In genomic region chr5:131209175-131209505, GRCh38 we compare ENCODE assay signal across 14 cellular contexts. TPM values are rescaled to one million over a fixed set of nuclear protein-coding genes. Genes with fewer than 3 reads are reported as not detected.
DNase-seq lines count a peak whose midpoint lies in the region; ATAC-seq, FAIRE-seq and TF ChIP-seq lines count a peak whose summit lies in the region.
"Had no signal": no experiment of that assay in that cellular context is flagged by ENCODE, and none has a peak within 500 bp of the region (broad histone marks: within the 10 kb centered on the region; RNA-seq: fewer than 3 reads in every experiment).

No MANE protein-coding gene starts in this region.

- ATAC-seq in GM12878 (no peak), right cardiac atrium (no peak), lower lobe of right lung (no peak)
- ATAC-seq in stimulated activated memory B cell treated with anti-CD40 and anti-IgM and Interleukin-4, amounts not matched to agents 10 μg/mL and 1 μg/mL and 100 μg/mL, for 72 hours, result no peak

- POLR2A ChIA-PET in GM12878 (lab: Charles Lee), result interaction anchor here (0.5 to 19.3 kb wide), 13 partner anchors 10 to 438 kb away, joined by 3 to 309 read pairs (median 5); partner anchors contain the start of gene CDC42SE2

- no peak for TF ChIP-seq EP300 in GM12878 (IDR thresholded peaks at IDR 0.05; ENCODE audit: borderline replicate concordance in 1 of 2, control insufficient read depth in 1 of 2, low read depth in 2 of 2, low read length in 2 of 2)

- H3K4me2 ChIP-seq in OCI-LY3 (ENCODE audit: low read length) (peak overlapping the region; percentile 60), GM12878 (ENCODE audit: control insufficient read depth, insufficient read depth) (peak overlapping the region; percentile 84)
- H3K4me2 ChIP-seq: SK-N-SH had no signal

- H3K4me3 Mint-ChIP-seq in activated T-cell treated with anti-CD3 and anti-CD28 coated beads, Interleukin-2, amount 50 U/mL, for 24 hours, result peak overlapping the region; percentile 69
- H3K4me3 Mint-ChIP-seq in stimulated activated memory B cell treated with anti-CD40 and anti-IgM and Interleukin-4, amounts not matched to agents 10 μg/mL and 1 μg/mL and 100 μg/mL, for 72 hours, result peak overlapping the region; percentile 77

- peaks cover 10% of the 10 kb centered on the region for H3K36me3 ChIP-seq in OCI-LY3 (replicated peaks; ENCODE audit: low read depth, low read length)
- H3K36me3 ChIP-seq in GM12878 (ENCODE audit: control insufficient read depth in 2 of 2, insufficient read depth in 2 of 2, low read length in 1 of 2), result no peaks in the 10 kb centered on the region
- H3K36me3 ChIP-seq in lower lobe of right lung, result no peaks in the 10 kb centered on the region

- intact Hi-C loops in GM12878 (cut with micrococcal nuclease; ENCODE audit: unreplicated experiment) (loop anchor here (1.0 kb wide), 3 partner anchors 39 to 56 kb away; partner anchors contain the start of gene LYRM7), right cardiac atrium (cut with DNase I) (no loop called here), lower lobe of right lung (cut with DNase I) (no loop called here)

- TF ChIP-seq POLR2A in GM12878 (IDR thresholded peaks at IDR 0.05; ENCODE audit: low read depth, low read length), result no peak

- H3K9ac ChIP-seq in OCI-LY3 (ENCODE audit: low read length), result peak overlapping the region; percentile 62; the same call in 1 of the 2 replicates
- peak overlapping the region; percentile 10; the same call in 1 of the 2 replicates for H3K9ac ChIP-seq in GM12878 (ENCODE audit: control insufficient read depth, insufficient read depth, low read length)
- H3K9ac ChIP-seq: SK-N-SH had no signal

- SMC1A ChIA-PET in GM12878 (lab: Charles Lee; ENCODE audit: uncharacterized antibody, unreplicated experiment), result interaction anchor here (0.9 to 26.7 kb wide), 19 partner anchors 9 to 422 kb away, joined by 3 to 1218 read pairs (median 5); partner anchors contain the start of gene CDC42SE2

- WGBS in GM12878 (ENCODE audit: insufficient coverage, insufficient replicate concordance, low lambda C conversion rate, missing lambda C conversion rate), result 57% methylated on average over 1 of the region's 1 CpG
- 63% methylated on average over 1 of the region's 1 CpG for WGBS in right cardiac atrium

- no peaks in the 10 kb centered on the region for H3K9me3 ChIP-seq in OCI-LY3 (ENCODE audit: insufficient read depth, low read length)
- no peaks in the 10 kb centered on the region for H3K9me3 ChIP-seq in GM12878 (replicated peaks; ENCODE audit: control insufficient read depth, insufficient read depth, low read length)
- H3K9me3 ChIP-seq in right cardiac atrium (ENCODE audit: control insufficient read depth, low read length), result no peaks in the 10 kb centered on the region
- no peaks in the 10 kb centered on the region for H3K9me3 ChIP-seq in lower lobe of right lung
- H3K9me3 ChIP-seq: SK-N-SH, testis had no signal

- no peak for FAIRE-seq in GM12878 (lab: Jason Lieb, UNC)

- H2AFZ ChIP-seq in OCI-LY3 (ENCODE audit: low read depth, low read length) (no peak overlapping the region), GM12878 (ENCODE audit: control insufficient read depth, low read depth, low read length) (peak overlapping the region; percentile 35)

- peaks cover 47% of the 10 kb centered on the region for H3K79me2 ChIP-seq in OCI-LY3 (ENCODE audit: low read length)
- peaks cover 42% of the 10 kb centered on the region for H3K79me2 ChIP-seq in GM12878 (ENCODE audit: control insufficient read depth, insufficient read depth, low read length)

- H3K36me3 Mint-ChIP-seq in activated T-cell treated with anti-CD3 and anti-CD28 coated beads, Interleukin-2, amount 50 U/mL, for 24 hours (ENCODE audit: low read depth), result peaks cover 4% of the 10 kb centered on the region
- H3K36me3 Mint-ChIP-seq in stimulated activated memory B cell treated with anti-CD40 and anti-IgM and Interleukin-4, amounts not matched to agents 10 μg/mL and 1 μg/mL and 100 μg/mL, for 72 hours, result no peaks in the 10 kb centered on the region

- BruUV-seq in GM12878 (replicated peaks; lab: Mats Ljungman, UMichigan), result no TSS peak

- TF ChIP-seq CTCF in OCI-LY3 (IDR thresholded peaks at IDR 0.05; ENCODE audit: low read depth, low read length) (no peak), GM12878 (IDR thresholded peaks at IDR 0.05 in 2 of 3, conservative IDR thresholded peaks at IDR 0.05 in 1 of 3; ENCODE audit: control insufficient read depth in 2 of 3, extremely low read depth in 1 of 3, insufficient read depth in 1 of 3, low read depth in 3 of 3, low read length in 3 of 3) (no peak), lower lobe of right lung (IDR thresholded peaks at IDR 0.05) (no peak)

- H3K4me1 Mint-ChIP-seq in activated T-cell treated with anti-CD3 and anti-CD28 coated beads, Interleukin-2, amount 50 U/mL, for 24 hours (ENCODE audit: low read depth), result peaks cover 56% of the 10 kb centered on the region
- H3K4me1 Mint-ChIP-seq in stimulated activated memory B cell treated with anti-CD40 and anti-IgM and Interleukin-4, amounts not matched to agents 10 μg/mL and 1 μg/mL and 100 μg/mL, for 72 hours, result peaks cover 54% of the 10 kb centered on the region

- no peak for DNase-seq in activated T-cell treated with anti-CD3 and anti-CD28 coated beads, Interleukin-2, amount 50 U/mL, for 24 hours
- DNase-seq in activated T-cell treated with anti-CD3 and anti-CD28 coated beads, Interleukin-2, amount 50 U/mL, for 1 hour, result no peak
- DNase-seq in GM12878 (ENCODE audit: low read depth, low spot score), result no peak
- DNase-seq in G401 (ENCODE audit: low spot score), result no peak
- DNase-seq in right cardiac atrium, result no peak
- no peak for DNase-seq in lower lobe of right lung
- DNase-seq: head of caudate nucleus, kidney glomerular epithelial cell, NCI-H1105, NCI-H2227 treated with DMSO at 0.1 percent for 48 hours, SK-N-SH, testis had no signal

- H3K27me3 ChIP-seq in OCI-LY3 (ENCODE audit: low read depth, low read length), result no peaks in the 10 kb centered on the region
- no peaks in the 10 kb centered on the region for H3K27me3 ChIP-seq in GM12878 (replicated peaks in 1 of 2; ENCODE audit: control insufficient read depth in 2 of 2, insufficient read depth in 2 of 2, low read length in 1 of 2)
- no peaks in the 10 kb centered on the region for H3K27me3 ChIP-seq in right cardiac atrium (ENCODE audit: control insufficient read depth, insufficient read depth)
- H3K27me3 ChIP-seq in lower lobe of right lung (ENCODE audit: low read depth), result no peaks in the 10 kb centered on the region
- H3K27me3 ChIP-seq: testis had no signal

- in situ Hi-C loops in GM12878 (cut with MboI) (no loop called here), G401 (cut with HindIII; ENCODE audit: low sequenced_read_pairs) (no loop called here)

- no peaks in the 10 kb centered on the region for H3K27me3 Mint-ChIP-seq in activated T-cell treated with anti-CD3 and anti-CD28 coated beads, Interleukin-2, amount 50 U/mL, for 24 hours
- no peaks in the 10 kb centered on the region for H3K27me3 Mint-ChIP-seq in stimulated activated memory B cell treated with anti-CD40 and anti-IgM and Interleukin-4, amounts not matched to agents 10 μg/mL and 1 μg/mL and 100 μg/mL, for 72 hours

- H3K27ac ChIP-seq in OCI-LY3 (ENCODE audit: low read length) (peak overlapping the region; percentile 99), GM12878 (ENCODE audit: control insufficient read depth, insufficient read depth) (peak overlapping the region; percentile 94), right cardiac atrium (ENCODE audit: low read length) (no peak overlapping the region), lower lobe of right lung (no peak overlapping the region)
- H3K27ac ChIP-seq: testis had no signal

- RAD21 ChIA-PET in GM12878 (lab: Charles Lee; ENCODE audit: unreplicated experiment), result interaction anchor here (0.6 to 10.7 kb wide), 21 partner anchors 9 to 280 kb away, joined by 3 to 302 read pairs (median 8); partner anchors contain the start of genes CDC42SE2 and HINT1

- H4K20me1 ChIP-seq in OCI-LY3 (ENCODE audit: insufficient read depth, low read length), result no peaks in the 10 kb centered on the region
- H4K20me1 ChIP-seq in GM12878 (ENCODE audit: control insufficient read depth, insufficient read depth), result no peaks in the 10 kb centered on the region

- CTCF ChIA-PET in GM12878 (lab: Yijun Ruan, JAX), result interaction anchor here (0.7 to 2.9 kb wide), 11 partner anchors 8 to 173 kb away, joined by 3 to 12 read pairs (median 4); partner anchors contain the start of genes CDC42SE2 and HINT1

- H3K9me3 Mint-ChIP-seq in activated T-cell treated with anti-CD3 and anti-CD28 coated beads, Interleukin-2, amount 50 U/mL, for 24 hours, result no peaks in the 10 kb centered on the region
- no peaks in the 10 kb centered on the region for H3K9me3 Mint-ChIP-seq in stimulated activated memory B cell treated with anti-CD40 and anti-IgM and Interleukin-4, amounts not matched to agents 10 μg/mL and 1 μg/mL and 100 μg/mL, for 72 hours

- H3K4me1 ChIP-seq in OCI-LY3 (ENCODE audit: low read length) (peaks cover 71% of the 10 kb centered on the region), GM12878 (ENCODE audit: control insufficient read depth, insufficient read depth, low read length) (peaks cover 10% of the 10 kb centered on the region; the same call in 1 of the 2 replicates), right cardiac atrium (ENCODE audit: control insufficient read depth, insufficient read depth, low read length) (no peaks in the 10 kb centered on the region), lower lobe of right lung (peaks cover 11% of the 10 kb centered on the region)
- H3K4me1 ChIP-seq: testis had no signal

- H3K4me3 ChIP-seq in OCI-LY3 (ENCODE audit: low read length) (peak overlapping the region; percentile 34), GM12878 (no peak overlapping the region), right cardiac atrium (ENCODE audit: low read length) (no peak overlapping the region), lower lobe of right lung (no peak overlapping the region)
- H3K4me3 ChIP-seq: testis had no signal

- no peak for TF ChIP-seq RAD21 in GM12878 (IDR thresholded peaks at IDR 0.05; ENCODE audit: insufficient read depth, low read depth, low read length)

- H3K27ac Mint-ChIP-seq in activated T-cell treated with anti-CD3 and anti-CD28 coated beads, Interleukin-2, amount 50 U/mL, for 24 hours, result peak overlapping the region; percentile 96
- peak overlapping the region; percentile 98 for H3K27ac Mint-ChIP-seq in stimulated activated memory B cell treated with anti-CD40 and anti-IgM and Interleukin-4, amounts not matched to agents 10 μg/mL and 1 μg/mL and 100 μg/mL, for 72 hours

RNA-seq across cellular contexts. Expression of gene LYRM7, which starts 38.4 kb away (rescaled TPM):
- 15.3 and 23.4 TPM in 2 replicates for total RNA-seq in GM12878 (2013; cell fraction: nucleolus; rRNA removed)
- 15.1 and 19.6 TPM in 2 replicates for total RNA-seq in GM12878 (2014; rRNA removed)
- total RNA-seq in GM12878 (2014; rRNA removed; fragmentation: Illumina TruSeq; extraction: Trizol), result 17.6 and 21.7 TPM in 2 replicates
- 13.7 and 13.9 TPM in 2 replicates for total RNA-seq in GM12878 (2021)
- 2.7 TPM for polyA plus RNA-seq in GM12878 (2011; ENCODE audit: low read depth)
- 9.2 and 21.4 TPM in 2 replicates for polyA plus RNA-seq in GM12878 (2011; rRNA removed)
- 3.6 and 3.7 TPM in 2 replicates for polyA plus RNA-seq in GM12878 (2011; cell fraction: cytosol; rRNA removed)
- polyA plus RNA-seq in GM12878 (2011; cell fraction: nucleus; rRNA removed), result 1.4 and 1.5 TPM in 2 replicates
- polyA plus RNA-seq in GM12878 (2012), result 7.1 and 8.1 TPM in 2 replicates
- 17.9 and 21.8 TPM in 2 replicates for polyA plus RNA-seq in GM12878 (2014; fragmentation: Illumina TruSeq; extraction: Trizol)
- 10 to 100 TPM; 25.8 to 45.7 TPM for polyA plus RNA-seq in GM12878 (2014; fragmentation: Nextera tagmentation; extraction: Ambion mirVana)
- 8.6 and 18.7 TPM in 2 replicates for polyA plus RNA-seq in GM12878 (2014; rRNA removed)
- polyA plus RNA-seq in GM12878 (2016; fragmentation: Nextera tagmentation; extraction: Ambion mirVana), result 10 to 100 TPM; 61.0 to 68.8 TPM
- polyA minus RNA-seq in GM12878 (2011; rRNA and poly(A)+ RNA removed), result 2.2 and 2.3 TPM in 2 replicates
- 1.7 and 2.4 TPM in 2 replicates for polyA minus RNA-seq in GM12878 (2011; cell fraction: cytosol; rRNA and poly(A)+ RNA removed)
- 0.85 and 1.2 TPM in 2 replicates for polyA minus RNA-seq in GM12878 (2011; cell fraction: nucleus; rRNA and poly(A)+ RNA removed)
- 2.8 and 5.2 TPM in 2 replicates for total RNA-seq in G401 (2014; rRNA removed; shearing (Covaris generic))
- total RNA-seq in right cardiac atrium, result 10 to 100 TPM; 14.5 to 26.5 (median 21.4) TPM
- polyA plus RNA-seq in right cardiac atrium, result 15.5 TPM
- total RNA-seq in lower lobe of right lung, result 5.5 TPM

RNA-seq across cellular contexts. Expression of gene HINT1, which starts 44.1 kb away (rescaled TPM):
- total RNA-seq in GM12878 (2013; cell fraction: nucleolus; rRNA removed), result 90.7 and 94.5 TPM in 2 replicates
- total RNA-seq in GM12878 (2014; rRNA removed) (352 and 366 TPM in 2 replicates), GM12878 (2014; rRNA removed; fragmentation: Illumina TruSeq; extraction: Trizol) (347 and 351 TPM in 2 replicates), GM12878 (2021) (248 and 253 TPM in 2 replicates), right cardiac atrium (100 to 1,000 TPM; 152 to 188 (median 168) TPM), lower lobe of right lung (136 TPM)
- 524 TPM for polyA plus RNA-seq in GM12878 (2011; ENCODE audit: low read depth)
- polyA plus RNA-seq in GM12878 (2011; rRNA removed) (997 and 1,373 TPM in 2 replicates), GM12878 (2014; fragmentation: Illumina TruSeq; extraction: Trizol) (260 TPM in 2 replicates), GM12878 (2014; fragmentation: Nextera tagmentation; extraction: Ambion mirVana) (100 to 1,000 TPM; 844 to 901 TPM), GM12878 (2014; rRNA removed) (438 and 478 TPM in 2 replicates), GM12878 (2016; fragmentation: Nextera tagmentation; extraction: Ambion mirVana) (100 to 1,000 TPM; 687 to 705 TPM), right cardiac atrium (294 TPM)
- 438 and 451 TPM in 2 replicates for polyA plus RNA-seq in GM12878 (2011; cell fraction: cytosol; rRNA removed)
- 337 and 368 TPM in 2 replicates for polyA plus RNA-seq in GM12878 (2011; cell fraction: nucleus; rRNA removed)
- polyA plus RNA-seq in GM12878 (2012), result 400 and 478 TPM in 2 replicates
- polyA minus RNA-seq in GM12878 (2011; rRNA and poly(A)+ RNA removed), result 124 and 166 TPM in 2 replicates
- polyA minus RNA-seq in GM12878 (2011; cell fraction: cytosol; rRNA and poly(A)+ RNA removed), result 75.7 and 78.3 TPM in 2 replicates
- polyA minus RNA-seq in GM12878 (2011; cell fraction: nucleus; rRNA and poly(A)+ RNA removed), result 54.9 and 72.1 TPM in 2 replicates
- 187 and 227 TPM in 2 replicates for total RNA-seq in G401 (2014; rRNA removed; shearing (Covaris generic))

RNA-seq across cellular contexts. Expression of gene CDC42SE2, which starts 54.7 kb away (rescaled TPM):
- total RNA-seq in GM12878 (2013; cell fraction: nucleolus; rRNA removed), result 137 and 144 TPM in 2 replicates
- total RNA-seq in GM12878 (2014; rRNA removed) (81.7 and 101 TPM in 2 replicates), GM12878 (2014; rRNA removed; fragmentation: Illumina TruSeq; extraction: Trizol) (90.7 and 91.1 TPM in 2 replicates), GM12878 (2021) (75.6 and 76.0 TPM in 2 replicates), right cardiac atrium (10 to 100 TPM; 12.1 to 14.2 (median 13.2) TPM), lower lobe of right lung (38.7 TPM)
- 54.3 TPM for polyA plus RNA-seq in GM12878 (2011; ENCODE audit: low read depth)
- polyA plus RNA-seq in GM12878 (2011; rRNA removed) (148 and 215 TPM in 2 replicates), GM12878 (2014; fragmentation: Illumina TruSeq; extraction: Trizol) (75.2 and 106 TPM in 2 replicates), GM12878 (2014; fragmentation: Nextera tagmentation; extraction: Ambion mirVana) (10 to 100 TPM; 57.0 to 78.8 TPM), GM12878 (2014; rRNA removed) (57.2 and 62.0 TPM in 2 replicates), GM12878 (2016; fragmentation: Nextera tagmentation; extraction: Ambion mirVana) (100 to 1,000 TPM; 113 to 116 TPM), right cardiac atrium (7.7 TPM)
- polyA plus RNA-seq in GM12878 (2011; cell fraction: cytosol; rRNA removed), result 43.4 and 63.0 TPM in 2 replicates
- polyA plus RNA-seq in GM12878 (2011; cell fraction: nucleus; rRNA removed), result 39.5 and 43.8 TPM in 2 replicates
- 80.9 and 89.2 TPM in 2 replicates for polyA plus RNA-seq in GM12878 (2012)
- polyA minus RNA-seq in GM12878 (2011; rRNA and poly(A)+ RNA removed), result 107 and 140 TPM in 2 replicates
- 46.4 and 47.3 TPM in 2 replicates for polyA minus RNA-seq in GM12878 (2011; cell fraction: cytosol; rRNA and poly(A)+ RNA removed)
- polyA minus RNA-seq in GM12878 (2011; cell fraction: nucleus; rRNA and poly(A)+ RNA removed), result 30.0 and 58.6 TPM in 2 replicates
- total RNA-seq in G401 (2014; rRNA removed; shearing (Covaris generic)), result 30.0 and 53.1 TPM in 2 replicates

Comparison
In these comparisons a context has a peak if more than half of its experiments do, and no peak if none do; other contexts are left out.
1. H3K27ac ChIP-seq: peak in OCI-LY3 (single experiment) and GM12878 (single experiment); none in right cardiac atrium (single experiment) and lower lobe of right lung (single experiment).